17 cellular contexts compared by ENCODE assay signal in genomic region chr5:173741729-173742431, GRCh38.
DNase-seq lines count a peak whose midpoint lies in the region; ATAC-seq and TF ChIP-seq lines count a peak whose summit lies in the region.
"Had no signal": no experiment of that assay in that cellular context is flagged by ENCODE, and none has a peak within 500 bp of the region (broad histone marks: within the 10 kb centered on the region; RNA-seq: fewer than 3 reads in every experiment).

No MANE protein-coding gene starts in this region.

- H3K4me1 ChIP-seq in upper lobe of right lung = peaks cover 9% of the 10 kb centered on the region

- intact Hi-C loops in activated B cell treated with CpG ODN at 0.5 μM for 24 hours (cut with micrococcal nuclease) (no loop called here), upper lobe of right lung (cut with DNase I) (no loop called here)

- DNase-seq in SKM-1 treated with dmso at 0.1 percent for 144 hours (lab: John Stamatoyannopoulos, UW; ENCODE audit: unreplicated experiment) = peak; percentile 28
- no peak for DNase-seq in SKM-1 (lab: John Stamatoyannopoulos, UW; ENCODE audit: unreplicated experiment)
- no peak for DNase-seq in activated B cell treated with CpG ODN at 0.5 μM for 24 hours
- DNase-seq in upper lobe of right lung = peak; percentile 74
- no peak for DNase-seq in islet precursor cell
- DNase-seq: 8988T; activated CD4-positive, alpha-beta T cell treated with anti-CD3 and anti-CD28 coated beads, Interleukin-2, amount 50 U/mL, for 1 hour; GDM1; Kasumi-1; mesenchymal stem cell; PC-3 had no signal

- no peaks in the 10 kb centered on the region for H3K9me3 ChIP-seq in upper lobe of right lung

- POLR2A ChIA-PET in activated B cell treated with CpG ODN at 0.5 μM for 24 hours (lab: Charles Lee) = interaction anchor here (0.6 kb wide), 1 partner anchor 163 kb away, joined by 7 read pairs; no protein-coding TSS in a partner anchor

- no peaks in the 10 kb centered on the region for H3K9me3 Mint-ChIP-seq in activated B cell treated with CpG ODN at 0.5 μM for 24 hours
- H3K9me3 Mint-ChIP-seq: activated T-helper 17 cell treated with anti-CD3 and anti-CD28 coated beads, Interleukin-2, amount 50 U/mL, for 72 hours; T-helper 1 cell treated with Interleukin-12 subunit alpha and Interleukin-12 subunit beta and Interleukin-4 antibody, amounts not matched to agents 30 μg/mL and 1 μg/mL, for 36 hours had no signal

- H3K27me3 Mint-ChIP-seq in activated B cell treated with CpG ODN at 0.5 μM for 24 hours = no peaks in the 10 kb centered on the region

- H3K4me1 Mint-ChIP-seq in activated B cell treated with CpG ODN at 0.5 μM for 24 hours = peaks cover 83% of the 10 kb centered on the region
- H3K4me1 Mint-ChIP-seq: activated T-helper 17 cell treated with anti-CD3 and anti-CD28 coated beads, Interleukin-2, amount 50 U/mL, for 72 hours had no signal

- H3K27ac ChIP-seq in upper lobe of right lung = no peak overlapping the region

- CTCF ChIA-PET in activated B cell treated with CpG ODN at 0.5 μM for 24 hours (lab: Charles Lee) = no interaction called here

- ATAC-seq in HG03139 (IDR thresholded peaks at IDR 0.05; ENCODE audit: unreplicated experiment) (peak; percentile 3), activated B cell treated with CpG ODN at 0.5 μM for 24 hours (ENCODE audit: low read depth) (no peak), upper lobe of right lung (peak; percentile 52), GM21528 (IDR thresholded peaks at IDR 0.05; ENCODE audit: low FRiP score, unreplicated experiment) (no peak), GM18861 (IDR thresholded peaks at IDR 0.05; ENCODE audit: unreplicated experiment) (no peak)
- ATAC-seq: PC-3 had no signal

- no peak for TF ChIP-seq CTCF in activated B cell treated with CpG ODN at 0.5 μM for 24 hours (IDR thresholded peaks at IDR 0.05)
- no peak for TF ChIP-seq CTCF in upper lobe of right lung (IDR thresholded peaks at IDR 0.05)

- peak overlapping the region; percentile 16 for H3K4me3 Mint-ChIP-seq in activated B cell treated with CpG ODN at 0.5 μM for 24 hours
- H3K4me3 Mint-ChIP-seq: activated T-helper 17 cell treated with anti-CD3 and anti-CD28 coated beads, Interleukin-2, amount 50 U/mL, for 72 hours; T-helper 1 cell treated with Interleukin-12 subunit alpha and Interleukin-12 subunit beta and Interleukin-4 antibody, amounts not matched to agents 30 μg/mL and 1 μg/mL, for 36 hours had no signal

- no peaks in the 10 kb centered on the region for H3K36me3 Mint-ChIP-seq in activated B cell treated with CpG ODN at 0.5 μM for 24 hours (ENCODE audit: low read depth)

- no peaks in the 10 kb centered on the region for H3K36me3 ChIP-seq in upper lobe of right lung

- no peaks in the 10 kb centered on the region for H3K27me3 ChIP-seq in upper lobe of right lung

- no peak overlapping the region for H3K4me3 ChIP-seq in upper lobe of right lung
- H3K4me3 ChIP-seq: smooth muscle cell had no signal

- peak overlapping the region; percentile 21 for H3K27ac Mint-ChIP-seq in activated B cell treated with CpG ODN at 0.5 μM for 24 hours
- H3K27ac Mint-ChIP-seq: activated T-helper 17 cell treated with anti-CD3 and anti-CD28 coated beads, Interleukin-2, amount 50 U/mL, for 72 hours; T-helper 1 cell treated with Interleukin-12 subunit alpha and Interleukin-12 subunit beta and Interleukin-4 antibody, amounts not matched to agents 30 μg/mL and 1 μg/mL, for 36 hours had no signal

Comparison
In these comparisons a context has a peak if more than half of its experiments do, and no peak if none do; other contexts are left out.
1. DNase-seq: peak in SKM-1 treated with dmso at 0.1 percent for 144 hours (single experiment) and upper lobe of right lung (single experiment); none in SKM-1 (single experiment), activated B cell treated with CpG ODN at 0.5 μM for 24 hours (single experiment) and islet precursor cell (single experiment).
2. ATAC-seq: peak in HG03139 (single experiment) and upper lobe of right lung (single experiment); none in activated B cell treated with CpG ODN at 0.5 μM for 24 hours (single experiment), GM21528 (single experiment) and GM18861 (single experiment).